Comparison of ENCODE assay signal across 11 cellular contexts in genomic region chr7:98802781-98803110, GRCh38.
DNase-seq lines count a peak whose midpoint lies in the region; ATAC-seq lines count a peak whose summit lies in the region.
"Had no signal": no experiment of that assay in that cellular context is flagged by ENCODE, and none has a peak within 500 bp of the region (broad histone marks: within the 10 kb centered on the region; RNA-seq: fewer than 3 reads in every experiment).

No MANE protein-coding gene starts in this region.

- H3K4me1 ChIP-seq in BLaER1 = peaks cover 42% of the 10 kb centered on the region
- H3K4me1 ChIP-seq: A549 had no signal

- no peaks in the 10 kb centered on the region for H3K36me3 ChIP-seq in BLaER1

- no peak overlapping the region for H3K4me3 Mint-ChIP-seq in activated CD8-positive, alpha-beta memory T cell treated with anti-CD3 and anti-CD28 coated beads, Interleukin-2, amount 10 ng/mL, durations not matched to agents 7 days and 5 days
- no peak overlapping the region for H3K4me3 Mint-ChIP-seq in activated naive CD8-positive, alpha-beta T cell treated with anti-CD3 and anti-CD28 coated beads for 36 hours
- H3K4me3 Mint-ChIP-seq: activated naive CD4-positive, alpha-beta T cell treated with anti-CD3 and anti-CD28 coated beads, Interleukin-2, amount 10 ng/mL, durations not matched to agents 7 days and 5 days; neural crest cell had no signal

- DNase-seq in midbrain (lab: John Stamatoyannopoulos, UW) = no peak
- no peak for DNase-seq in activated CD8-positive, alpha-beta memory T cell treated with anti-CD3 and anti-CD28 coated beads, Interleukin-2, amount 10 ng/mL, durations not matched to agents 7 days and 5 days
- DNase-seq in activated naive CD8-positive, alpha-beta T cell treated with anti-CD3 and anti-CD28 coated beads for 36 hours = no peak
- DNase-seq in retina = no peak
- DNase-seq: activated naive CD4-positive, alpha-beta T cell treated with anti-CD3 and anti-CD28 coated beads, Interleukin-2, amount 10 ng/mL, durations not matched to agents 7 days and 5 days had no signal

- H3K4me3 ChIP-seq in BLaER1 = no peak overlapping the region
- H3K4me3 ChIP-seq: A549 had no signal

- no peak overlapping the region for H3K27ac Mint-ChIP-seq in activated CD8-positive, alpha-beta memory T cell treated with anti-CD3 and anti-CD28 coated beads, Interleukin-2, amount 10 ng/mL, durations not matched to agents 7 days and 5 days
- no peak overlapping the region for H3K27ac Mint-ChIP-seq in activated naive CD8-positive, alpha-beta T cell treated with anti-CD3 and anti-CD28 coated beads for 36 hours
- H3K27ac Mint-ChIP-seq: activated naive CD4-positive, alpha-beta T cell treated with anti-CD3 and anti-CD28 coated beads, Interleukin-2, amount 10 ng/mL, durations not matched to agents 7 days and 5 days had no signal

- CTCF ChIA-PET in activated CD8-positive, alpha-beta memory T cell treated with anti-CD3 and anti-CD28 coated beads, Interleukin-2, amount 10 ng/mL, durations not matched to agents 7 days and 5 days (lab: Charles Lee) = interaction anchor here (1.2 kb wide), 1 partner anchor 56 kb away, joined by 3 read pairs; no protein-coding TSS in a partner anchor

- peaks cover 18% of the 10 kb centered on the region for H3K9me3 ChIP-seq in BLaER1

- H3K9me3 Mint-ChIP-seq in activated CD8-positive, alpha-beta memory T cell treated with anti-CD3 and anti-CD28 coated beads, Interleukin-2, amount 10 ng/mL, durations not matched to agents 7 days and 5 days (ENCODE audit: low read depth) = no peaks in the 10 kb centered on the region
- H3K9me3 Mint-ChIP-seq in activated naive CD8-positive, alpha-beta T cell treated with anti-CD3 and anti-CD28 coated beads for 36 hours = peaks cover 15% of the 10 kb centered on the region

- peaks cover 10% of the 10 kb centered on the region; the same call in 1 of the 2 replicates for H4K20me1 ChIP-seq in BLaER1

- H3K4me1 Mint-ChIP-seq in activated CD8-positive, alpha-beta memory T cell treated with anti-CD3 and anti-CD28 coated beads, Interleukin-2, amount 10 ng/mL, durations not matched to agents 7 days and 5 days = no peaks in the 10 kb centered on the region
- no peaks in the 10 kb centered on the region for H3K4me1 Mint-ChIP-seq in activated naive CD8-positive, alpha-beta T cell treated with anti-CD3 and anti-CD28 coated beads for 36 hours
- H3K4me1 Mint-ChIP-seq: activated naive CD4-positive, alpha-beta T cell treated with anti-CD3 and anti-CD28 coated beads, Interleukin-2, amount 10 ng/mL, durations not matched to agents 7 days and 5 days had no signal

- ATAC-seq in GM19328 (IDR thresholded peaks at IDR 0.05; ENCODE audit: unreplicated experiment) (peak; percentile 30), HG02759 (IDR thresholded peaks at IDR 0.05; ENCODE audit: unreplicated experiment) (peak; percentile 35), HG03520 (IDR thresholded peaks at IDR 0.05; ENCODE audit: unreplicated experiment) (peak; percentile 25)
- ATAC-seq in activated CD8-positive, alpha-beta memory T cell treated with anti-CD3 and anti-CD28 coated beads, Interleukin-2, amount 10 ng/mL, durations not matched to agents 7 days and 5 days = no peak

- peak overlapping the region; percentile 52; the same call in 1 of the 2 replicates for H3K27ac ChIP-seq in BLaER1

- no peak overlapping the region for H3K9ac ChIP-seq in BLaER1

- no peaks in the 10 kb centered on the region for H3K27me3 Mint-ChIP-seq in activated CD8-positive, alpha-beta memory T cell treated with anti-CD3 and anti-CD28 coated beads, Interleukin-2, amount 10 ng/mL, durations not matched to agents 7 days and 5 days
- H3K27me3 Mint-ChIP-seq in activated naive CD8-positive, alpha-beta T cell treated with anti-CD3 and anti-CD28 coated beads for 36 hours = peaks cover 27% of the 10 kb centered on the region

- peaks cover 1% of the 10 kb centered on the region for H3K36me3 Mint-ChIP-seq in activated CD8-positive, alpha-beta memory T cell treated with anti-CD3 and anti-CD28 coated beads, Interleukin-2, amount 10 ng/mL, durations not matched to agents 7 days and 5 days
- H3K36me3 Mint-ChIP-seq in activated naive CD8-positive, alpha-beta T cell treated with anti-CD3 and anti-CD28 coated beads for 36 hours = no peaks in the 10 kb centered on the region
- H3K36me3 Mint-ChIP-seq: activated naive CD4-positive, alpha-beta T cell treated with anti-CD3 and anti-CD28 coated beads, Interleukin-2, amount 10 ng/mL, durations not matched to agents 7 days and 5 days had no signal

- no peaks in the 10 kb centered on the region for H3K27me3 ChIP-seq in BLaER1

- H3K4me2 ChIP-seq in BLaER1 = peak overlapping the region; percentile 79
- H3K4me2 ChIP-seq: A549 had no signal
